8 cellular contexts compared by ENCODE assay signal in genomic region chr1:170881268-170882265, GRCh38. TPM values are rescaled to one million over a fixed set of nuclear protein-coding genes. Genes with fewer than 3 reads are reported as not detected.
A peak's percentile ranks its signal among the peaks of the same experiment; 100 is the strongest.
DNase-seq lines count a peak whose midpoint lies in the region; ATAC-seq and TF ChIP-seq lines count a peak whose summit lies in the region.

No MANE protein-coding gene starts in this region.

- in situ Hi-C loops in astrocyte of the spinal cord (cut with HindIII; ENCODE audit: low sequenced_read_pairs): no loop called here

- no peaks in the 10 kb centered on the region for H3K9me3 ChIP-seq in liver (ENCODE audit: control insufficient read depth in 4 of 4, low read length in 3 of 4)

- H3K36me3 ChIP-seq in KMS-11 (ENCODE audit: insufficient read depth): no peaks in the 10 kb centered on the region
- no peaks in the 10 kb centered on the region for H3K36me3 ChIP-seq in liver (ENCODE audit: control insufficient read depth in 4 of 4, insufficient read depth in 3 of 4, low read depth in 1 of 4, low read length in 3 of 4)

- no peak overlapping the region for H3K27ac ChIP-seq in KMS-11
- H3K27ac ChIP-seq in liver (ENCODE audit: low read depth in 1 of 2, low read length in 2 of 2): no peak overlapping the region

- H3K27me3 ChIP-seq in KMS-11 (ENCODE audit: insufficient read depth, low read depth) (no peaks in the 10 kb centered on the region), liver (ENCODE audit: control insufficient read depth in 4 of 4, insufficient read depth in 4 of 4, low read length in 3 of 4) (no peaks in the 10 kb centered on the region)

- TF ChIP-seq CTCF in KMS-11 (conservative IDR thresholded peaks at IDR 0.05; ENCODE audit: low read depth, low read length): peak; percentile 61; the same call in 1 of the 2 replicates
- TF ChIP-seq CTCF in astrocyte of the spinal cord (IDR thresholded peaks at IDR 0.05; ENCODE audit: low read depth, low read length): peak; percentile 56
- peak; percentile 37 for TF ChIP-seq CTCF in liver (IDR thresholded peaks at IDR 0.05; ENCODE audit: low read depth, low read length, missing input control)

- no peak for ATAC-seq in GM19395 (IDR thresholded peaks at IDR 0.05; ENCODE audit: unreplicated experiment)

- H3K9ac ChIP-seq in KMS-11 (no peak overlapping the region), liver (ENCODE audit: low read depth in 1 of 2, low read length in 2 of 2) (no peak overlapping the region)

- no peaks in the 10 kb centered on the region for H4K20me1 ChIP-seq in KMS-11 (ENCODE audit: insufficient read depth)

- H3K4me3 ChIP-seq in KMS-11 (IDR thresholded peaks at IDR 0.05; ENCODE audit: insufficient read depth, low read depth, low read length) (no peak overlapping the region), astrocyte of the spinal cord (ENCODE audit: low read depth, low read length) (no peak overlapping the region), liver (ENCODE audit: low read depth in 1 of 3, low read length in 3 of 3) (no peak overlapping the region)

- peak; percentile 22 for DNase-seq in ELR (ENCODE audit: low read depth)
- DNase-seq in astrocyte of the spinal cord (ENCODE audit: low read depth, low spot score): peak; percentile 66
- DNase-seq in NCI-H524 treated with DMSO at 0.1 percent for 48 hours (lab: John Stamatoyannopoulos, UW): no peak
- DNase-seq in NCI-H146 treated with DMSO at 0.1 percent for 48 hours (lab: John Stamatoyannopoulos, UW; ENCODE audit: unreplicated experiment): no peak
- DNase-seq in HuH-7.5 (ENCODE audit: low spot score): no peak

- peak; percentile 77 to 80 for TF ChIP-seq RAD21 in liver (IDR thresholded peaks at IDR 0.05)

- no peak overlapping the region for H3K4me2 ChIP-seq in KMS-11

- no peak overlapping the region for H2AFZ ChIP-seq in KMS-11 (ENCODE audit: low read depth)

- 30% methylated on average over 5 of the region's 5 CpGs for WGBS in liver

- H3K4me1 ChIP-seq in KMS-11 (ENCODE audit: low read depth, poor library complexity, severe bottlenecking) (no peaks in the 10 kb centered on the region), liver (ENCODE audit: control insufficient read depth in 4 of 4, insufficient read depth in 4 of 4, low read length in 3 of 4) (peaks cover 0 to 7% (median 0%) of the 10 kb centered on the region in 4 donors)

- H3K79me2 ChIP-seq in KMS-11 (ENCODE audit: insufficient read depth, low read depth): no peaks in the 10 kb centered on the region

TF ChIP-seq in liver, 16 proteins besides CTCF, POLR2A, EP300 and RAD21:
- TF ChIP-seq ATF3 (IDR thresholded peaks at IDR 0.05): no peak
- no peak for TF ChIP-seq FOXA1 (IDR thresholded peaks at IDR 0.05)
- TF ChIP-seq MAX (IDR thresholded peaks at IDR 0.05): no peak
- TF ChIP-seq RXRA (IDR thresholded peaks at IDR 0.05): no peak
- no peak for TF ChIP-seq REST (IDR thresholded peaks at IDR 0.05)
- no peak for TF ChIP-seq HNF4G (IDR thresholded peaks at IDR 0.05)
- no peak for TF ChIP-seq NR2F2 (IDR thresholded peaks at IDR 0.05)

RNA-seq across cellular contexts. Expression of gene MROH9, which starts 53.8 kb away (rescaled TPM):
- total RNA-seq in liver: not detected
- not detected for polyA plus RNA-seq in liver

Comparison
In these comparisons a context has a peak if more than half of its experiments do, and no peak if none do; other contexts are left out.
1. DNase-seq: peak in ELR (single experiment) and astrocyte of the spinal cord (single experiment); none in NCI-H524 treated with DMSO at 0.1 percent for 48 hours (single experiment), NCI-H146 treated with DMSO at 0.1 percent for 48 hours (single experiment) and HuH-7.5 (single experiment).
2. Peak in every context shown above with its lines, with median percentiles within 50 percentile points of each other: CTCF ChIP-seq.